In the genomic region with DNA sequence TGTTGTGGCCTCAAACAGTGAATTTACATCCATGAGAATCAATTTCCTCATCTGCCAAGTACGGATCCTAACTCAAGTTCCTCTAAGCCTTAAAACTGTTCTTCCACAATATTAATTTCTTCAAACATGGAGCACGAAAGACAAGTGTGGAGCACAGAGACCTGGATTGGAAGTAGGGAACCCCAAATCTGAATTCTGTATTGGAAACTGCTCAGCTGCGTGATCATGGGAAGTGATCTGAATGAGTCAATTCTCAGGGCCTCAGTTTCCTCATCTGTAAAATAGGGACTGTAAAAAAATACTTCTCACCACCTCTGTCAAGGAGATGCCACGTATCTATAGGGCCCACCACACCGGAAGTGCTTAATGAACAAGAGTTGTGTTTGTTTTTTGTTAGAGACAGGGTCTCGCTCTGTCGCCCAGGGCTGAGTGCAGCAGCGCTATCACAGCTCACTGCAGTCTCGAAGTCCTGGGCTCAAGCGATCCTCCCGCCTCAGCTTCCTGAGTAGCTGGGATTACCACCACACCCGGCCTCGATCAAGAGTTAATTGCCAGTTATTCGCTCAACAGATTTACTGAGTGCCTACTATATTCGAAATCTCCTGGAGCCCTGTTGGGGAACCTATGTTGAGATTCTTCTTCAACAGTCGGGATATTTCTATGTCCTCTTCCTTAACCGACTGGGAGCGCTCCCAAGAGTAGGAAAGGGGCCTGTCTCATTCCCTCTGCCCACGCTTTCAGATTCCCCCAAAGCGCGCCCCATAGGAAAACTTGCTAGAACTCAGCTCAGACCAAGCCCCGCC, we compare ENCODE assay signal across 8 cellular contexts. TPM values are rescaled to one million over a fixed set of nuclear protein-coding genes. Genes with fewer than 3 reads are reported as not detected.
DNase-seq lines count a peak whose midpoint lies in the region; ATAC-seq and TF ChIP-seq lines count a peak whose summit lies in the region.

No MANE protein-coding gene starts in this region.

- H3K36me3 ChIP-seq in A673 (ENCODE audit: insufficient read depth, low read length, poor library complexity, severe bottlenecking), result peaks cover 26% of the 10 kb centered on the region
- peaks cover 22% of the 10 kb centered on the region for H3K36me3 ChIP-seq in HUES48 (ENCODE audit: control insufficient read depth, insufficient read depth, low read length)
- no peaks in the 10 kb centered on the region for H3K36me3 ChIP-seq in breast epithelium
- peaks cover 5% of the 10 kb centered on the region for H3K36me3 ChIP-seq in mucosa of descending colon (ENCODE audit: low read depth)

- BruUV-seq in A673 (replicated peaks; lab: Mats Ljungman, UMichigan), result TSS peak; percentile 66

- no peak for ATAC-seq in mucosa of descending colon

- CTCF ChIA-PET in A673 (lab: Charles Lee), result interaction anchor here (0.6 to 1.6 kb wide), 3 partner anchors 21 to 160 kb away, joined by 3 to 7 read pairs (median 7); no protein-coding TSS in a partner anchor

- intact Hi-C loops in A673 (cut with micrococcal nuclease; ENCODE audit: unreplicated experiment) (loop anchor here (5.0 kb wide), 2 partner anchors 140 to 160 kb away; a partner anchor contains a TSS), breast epithelium (cut with DNase I; ENCODE audit: low total_unique reads) (no loop called here), mucosa of descending colon (cut with DNase I, micrococcal nuclease) (no loop called here)

- peak overlapping the region; percentile 56 for H3K9ac ChIP-seq in HUES48 (ENCODE audit: low read depth, low read length)

- no peak for TF ChIP-seq POLR2A in breast epithelium (IDR thresholded peaks at IDR 0.05)

- peak overlapping the region; percentile 96 for H3K27ac ChIP-seq in A673 (ENCODE audit: low read depth, low read length, poor library complexity, severe bottlenecking)
- peak overlapping the region; percentile 86 for H3K27ac ChIP-seq in HUES48 (ENCODE audit: low read depth, low read length)
- H3K27ac ChIP-seq in breast epithelium, result peak overlapping the region; percentile 98 to 99

- DNase-seq in A673 (ENCODE audit: low spot score) (no peak), breast epithelium (ENCODE audit: low spot score in 2 of 2) (no peak), mucosa of descending colon (no peak), NCI-H446 treated with DMSO at 0.1 percent for 48 hours (lab: John Stamatoyannopoulos, UW) (no peak), globus pallidus (ENCODE audit: low spot score) (no peak), NCI-H526 (lab: John Stamatoyannopoulos, UW) (no peak)
- DNase-seq in activated CD4-positive, alpha-beta T cell treated with anti-CD3 and anti-CD28 coated beads for 48 hours, result no peak

- H3K4me3 ChIP-seq in A673 (ENCODE audit: low read depth, low read length, poor library complexity, severe bottlenecking), result peak overlapping the region; percentile 82
- peak overlapping the region; percentile 99 for H3K4me3 ChIP-seq in HUES48 (ENCODE audit: low read depth, low read length)
- H3K4me3 ChIP-seq in breast epithelium, result peak overlapping the region; percentile 90 to 95 (median 94)
- peak overlapping the region; percentile 85 for H3K4me3 ChIP-seq in mucosa of descending colon

- H3K27me3 ChIP-seq in A673 (replicated peaks; ENCODE audit: insufficient read depth, low read depth, low read length, poor library complexity) (no peaks in the 10 kb centered on the region), HUES48 (ENCODE audit: control insufficient read depth, insufficient read depth, low read length) (no peaks in the 10 kb centered on the region), breast epithelium (no peaks in the 10 kb centered on the region)

- H3K9me3 ChIP-seq in A673 (ENCODE audit: low read depth, low read length, poor library complexity, severe bottlenecking) (no peaks in the 10 kb centered on the region), HUES48 (ENCODE audit: control insufficient read depth, insufficient read depth, low read length) (no peaks in the 10 kb centered on the region), breast epithelium (no peaks in the 10 kb centered on the region), mucosa of descending colon (no peaks in the 10 kb centered on the region)

- POLR2A ChIA-PET in A673 (lab: Charles Lee; ENCODE audit: low non-redundant PET), result interaction anchor here (0.6 to 1.0 kb wide), 3 partner anchors 16 to 241 kb away, joined by 3 to 16 read pairs (median 3); a partner anchor contains a TSS

- H3K4me1 ChIP-seq in A673 (ENCODE audit: insufficient read depth, low read length, poor library complexity, severe bottlenecking) (peaks cover 22% of the 10 kb centered on the region), HUES48 (ENCODE audit: control insufficient read depth, insufficient read depth, low read length) (peaks cover 16% of the 10 kb centered on the region; the same call in 1 of the 2 replicates), breast epithelium (peaks cover 0 to 20% of the 10 kb centered on the region in 2 donors), mucosa of descending colon (ENCODE audit: low read depth) (peaks cover 12% of the 10 kb centered on the region)

- no peak for TF ChIP-seq CTCF in A673 (conservative IDR thresholded peaks at IDR 0.05; ENCODE audit: low read depth, low read length)
- no peak for TF ChIP-seq CTCF in breast epithelium (IDR thresholded peaks at IDR 0.05)
- TF ChIP-seq CTCF in mucosa of descending colon (IDR thresholded peaks at IDR 0.05), result no peak

RNA-seq across cellular contexts. Expression of a gene that starts 1.6 kb away (rescaled TPM):
- total RNA-seq in A673 (2021), result 26.3 and 28.7 TPM in 2 replicates
- total RNA-seq in breast epithelium, result 10 to 100 TPM; 17.3 to 28.1 (median 25.2) TPM
- 10 to 100 TPM; 39.3 to 55.4 (median 46.2) TPM for total RNA-seq in mucosa of descending colon

RNA-seq across cellular contexts. Expression of a gene that starts 16.7 kb away (rescaled TPM):
- total RNA-seq in A673 (2021) (9.6 and 16.5 TPM in 2 replicates), breast epithelium (10 to 100 TPM; 10.4 to 25.3 (median 18.0) TPM), mucosa of descending colon (10 to 100 TPM; 12.1 to 16.7 (median 14.0) TPM)

RNA-seq across cellular contexts. Expression of a gene that starts 23.0 kb away (rescaled TPM):
- total RNA-seq in A673 (2021) (36.1 and 48.2 TPM in 2 replicates), breast epithelium (100 to 1,000 TPM; 206 to 322 (median 284) TPM), mucosa of descending colon (10 to 100 TPM; 70.9 to 87.6 (median 76.8) TPM)

RNA-seq across cellular contexts. Expression of a gene that starts 24.3 kb away (rescaled TPM):
- 0.43 and 0.94 TPM in 2 replicates for total RNA-seq in A673 (2021)
- total RNA-seq in breast epithelium, result 1 to 10 TPM; 1.3 to 1.6 (median 1.6) TPM
- total RNA-seq in mucosa of descending colon, result 1 to 10 TPM in 1 of 3 donors, under 1 TPM in 2; 0.29 to 4.1 (median 0.82) TPM

RNA-seq across cellular contexts. Expression of a gene that starts 29.4 kb away (rescaled TPM):
- total RNA-seq in A673 (2021), result 2.5 and 3.9 TPM in 2 replicates
- 1 to 10 TPM; 2.7 to 9.1 (median 5.2) TPM for total RNA-seq in breast epithelium
- total RNA-seq in mucosa of descending colon, result 1 to 10 TPM; 1.1 to 6.8 (median 1.7) TPM
